1 cellular context compared by ENCODE assay signal in the genomic region with DNA sequence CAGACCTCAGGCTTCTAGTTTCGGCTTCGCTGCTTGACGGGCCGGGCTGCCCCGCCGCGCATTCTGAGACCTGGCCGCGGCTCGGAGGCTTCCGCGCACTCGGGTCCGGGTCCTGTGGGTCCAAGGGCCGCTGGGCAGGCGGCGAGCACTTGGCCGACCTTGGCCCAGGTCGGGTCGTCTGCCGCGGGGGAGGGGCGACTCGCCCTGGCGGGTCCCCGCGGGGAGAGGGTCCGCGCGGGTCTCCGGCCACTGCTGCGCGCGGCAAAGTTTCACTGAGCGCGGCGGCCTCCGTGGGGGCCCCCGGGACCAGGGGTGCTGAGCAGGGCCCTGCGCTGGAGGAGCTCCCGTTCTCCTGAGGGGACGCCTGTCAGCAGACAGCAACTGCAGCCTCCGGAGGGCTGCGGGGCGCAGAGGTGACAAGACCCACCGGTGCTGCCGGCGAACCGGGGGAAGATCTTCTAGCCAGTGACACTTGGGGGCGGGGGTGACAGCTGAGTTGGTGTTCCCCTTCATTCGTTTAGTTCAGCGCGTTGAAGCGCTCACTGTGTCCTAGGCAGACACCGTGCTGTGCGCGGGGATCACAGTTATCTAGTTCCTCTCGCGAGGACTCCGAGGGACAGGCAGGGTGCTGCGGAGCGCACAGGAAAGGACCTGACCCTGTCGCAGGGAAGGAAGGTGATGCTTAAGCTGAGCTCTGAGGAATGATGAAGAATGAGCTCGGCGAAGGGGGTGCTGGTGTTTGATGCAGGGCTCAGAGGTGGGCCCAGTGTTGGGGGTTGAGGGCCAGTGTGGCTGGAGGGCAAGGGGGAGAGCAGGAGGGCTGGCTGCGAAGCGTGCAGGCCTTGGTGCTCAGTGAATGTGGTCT.
TF ChIP-seq lines count a peak whose summit lies in the region.

No MANE protein-coding gene starts in this region.

TF ChIP-seq in GM12878, 131 proteins besides CTCF, POLR2A, EP300 and RAD21 (continued from another document and continues in another):
- TF ChIP-seq, protein P1, sequence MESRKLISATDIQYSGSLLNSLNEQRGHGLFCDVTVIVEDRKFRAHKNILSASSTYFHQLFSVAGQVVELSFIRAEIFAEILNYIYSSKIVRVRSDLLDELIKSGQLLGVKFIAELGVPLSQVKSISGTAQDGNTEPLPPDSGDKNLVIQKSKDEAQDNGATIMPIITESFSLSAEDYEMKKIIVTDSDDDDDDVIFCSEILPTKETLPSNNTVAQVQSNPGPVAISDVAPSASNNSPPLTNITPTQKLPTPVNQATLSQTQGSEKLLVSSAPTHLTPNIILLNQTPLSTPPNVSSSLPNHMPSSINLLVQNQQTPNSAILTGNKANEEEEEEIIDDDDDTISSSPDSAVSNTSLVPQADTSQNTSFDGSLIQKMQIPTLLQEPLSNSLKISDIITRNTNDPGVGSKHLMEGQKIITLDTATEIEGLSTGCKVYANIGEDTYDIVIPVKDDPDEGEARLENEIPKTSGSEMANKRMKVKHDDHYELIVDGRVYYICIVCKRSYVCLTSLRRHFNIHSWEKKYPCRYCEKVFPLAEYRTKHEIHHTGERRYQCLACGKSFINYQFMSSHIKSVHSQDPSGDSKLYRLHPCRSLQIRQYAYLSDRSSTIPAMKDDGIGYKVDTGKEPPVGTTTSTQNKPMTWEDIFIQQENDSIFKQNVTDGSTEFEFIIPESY (IDR thresholded peaks at IDR 0.05): no peak
- TF ChIP-seq HDAC2 (IDR thresholded peaks at IDR 0.05): no peak
- TF ChIP-seq, protein P2, sequence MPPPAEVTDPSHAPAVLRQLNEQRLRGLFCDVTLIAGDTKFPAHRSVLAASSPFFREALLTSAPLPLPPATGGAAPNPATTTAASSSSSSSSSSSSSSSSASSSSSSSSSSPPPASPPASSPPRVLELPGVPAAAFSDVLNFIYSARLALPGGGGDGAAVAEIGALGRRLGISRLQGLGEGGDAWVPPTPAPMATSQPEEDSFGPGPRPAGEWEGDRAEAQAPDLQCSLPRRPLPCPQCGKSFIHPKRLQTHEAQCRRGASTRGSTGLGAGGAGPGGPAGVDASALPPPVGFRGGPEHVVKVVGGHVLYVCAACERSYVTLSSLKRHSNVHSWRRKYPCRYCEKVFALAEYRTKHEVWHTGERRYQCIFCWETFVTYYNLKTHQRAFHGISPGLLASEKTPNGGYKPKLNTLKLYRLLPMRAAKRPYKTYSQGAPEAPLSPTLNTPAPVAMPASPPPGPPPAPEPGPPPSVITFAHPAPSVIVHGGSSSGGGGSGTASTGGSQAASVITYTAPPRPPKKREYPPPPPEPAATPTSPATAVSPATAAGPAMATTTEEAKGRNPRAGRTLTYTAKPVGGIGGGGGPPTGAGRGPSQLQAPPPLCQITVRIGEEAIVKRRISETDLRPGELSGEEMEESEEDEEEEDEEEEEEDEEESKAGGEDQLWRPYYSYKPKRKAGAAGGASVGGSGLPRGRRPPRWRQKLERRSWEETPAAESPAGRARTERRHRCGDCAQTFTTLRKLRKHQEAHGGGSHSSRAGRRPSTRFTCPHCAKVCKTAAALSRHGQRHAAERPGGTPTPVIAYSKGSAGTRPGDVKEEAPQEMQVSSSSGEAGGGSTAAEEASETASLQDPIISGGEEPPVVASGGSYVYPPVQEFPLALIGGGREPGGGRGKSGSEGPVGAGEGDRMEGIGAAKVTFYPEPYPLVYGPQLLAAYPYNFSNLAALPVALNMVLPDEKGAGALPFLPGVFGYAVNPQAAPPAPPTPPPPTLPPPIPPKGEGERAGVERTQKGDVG (CRISPR knock-in tag; IDR thresholded peaks at IDR 0.05): no peak
- TF ChIP-seq, protein P3, sequence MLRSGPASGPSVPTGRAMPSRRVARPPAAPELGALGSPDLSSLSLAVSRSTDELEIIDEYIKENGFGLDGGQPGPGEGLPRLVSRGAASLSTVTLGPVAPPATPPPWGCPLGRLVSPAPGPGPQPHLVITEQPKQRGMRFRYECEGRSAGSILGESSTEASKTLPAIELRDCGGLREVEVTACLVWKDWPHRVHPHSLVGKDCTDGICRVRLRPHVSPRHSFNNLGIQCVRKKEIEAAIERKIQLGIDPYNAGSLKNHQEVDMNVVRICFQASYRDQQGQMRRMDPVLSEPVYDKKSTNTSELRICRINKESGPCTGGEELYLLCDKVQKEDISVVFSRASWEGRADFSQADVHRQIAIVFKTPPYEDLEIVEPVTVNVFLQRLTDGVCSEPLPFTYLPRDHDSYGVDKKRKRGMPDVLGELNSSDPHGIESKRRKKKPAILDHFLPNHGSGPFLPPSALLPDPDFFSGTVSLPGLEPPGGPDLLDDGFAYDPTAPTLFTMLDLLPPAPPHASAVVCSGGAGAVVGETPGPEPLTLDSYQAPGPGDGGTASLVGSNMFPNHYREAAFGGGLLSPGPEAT (IDR thresholded peaks at IDR 0.05; ENCODE audit: low read depth): no peak
- TF ChIP-seq MEF2B (IDR thresholded peaks at IDR 0.05; ENCODE audit: partially characterized antibody, poor library complexity, severe bottlenecking): no peak
- no peak for TF ChIP-seq STAT3 (IDR thresholded peaks at IDR 0.05; ENCODE audit: low read depth, low read length)
- peak; percentile 97 for TF ChIP-seq HDGF (IDR thresholded peaks at IDR 0.05)
- TF ChIP-seq POLR2AphosphoS2 (IDR thresholded peaks at IDR 0.05; ENCODE audit: low read depth, low read length): 0 out of 2 replicates have a peak, but pooled peaks have one; percentile 14
- TF ChIP-seq, protein P4, sequence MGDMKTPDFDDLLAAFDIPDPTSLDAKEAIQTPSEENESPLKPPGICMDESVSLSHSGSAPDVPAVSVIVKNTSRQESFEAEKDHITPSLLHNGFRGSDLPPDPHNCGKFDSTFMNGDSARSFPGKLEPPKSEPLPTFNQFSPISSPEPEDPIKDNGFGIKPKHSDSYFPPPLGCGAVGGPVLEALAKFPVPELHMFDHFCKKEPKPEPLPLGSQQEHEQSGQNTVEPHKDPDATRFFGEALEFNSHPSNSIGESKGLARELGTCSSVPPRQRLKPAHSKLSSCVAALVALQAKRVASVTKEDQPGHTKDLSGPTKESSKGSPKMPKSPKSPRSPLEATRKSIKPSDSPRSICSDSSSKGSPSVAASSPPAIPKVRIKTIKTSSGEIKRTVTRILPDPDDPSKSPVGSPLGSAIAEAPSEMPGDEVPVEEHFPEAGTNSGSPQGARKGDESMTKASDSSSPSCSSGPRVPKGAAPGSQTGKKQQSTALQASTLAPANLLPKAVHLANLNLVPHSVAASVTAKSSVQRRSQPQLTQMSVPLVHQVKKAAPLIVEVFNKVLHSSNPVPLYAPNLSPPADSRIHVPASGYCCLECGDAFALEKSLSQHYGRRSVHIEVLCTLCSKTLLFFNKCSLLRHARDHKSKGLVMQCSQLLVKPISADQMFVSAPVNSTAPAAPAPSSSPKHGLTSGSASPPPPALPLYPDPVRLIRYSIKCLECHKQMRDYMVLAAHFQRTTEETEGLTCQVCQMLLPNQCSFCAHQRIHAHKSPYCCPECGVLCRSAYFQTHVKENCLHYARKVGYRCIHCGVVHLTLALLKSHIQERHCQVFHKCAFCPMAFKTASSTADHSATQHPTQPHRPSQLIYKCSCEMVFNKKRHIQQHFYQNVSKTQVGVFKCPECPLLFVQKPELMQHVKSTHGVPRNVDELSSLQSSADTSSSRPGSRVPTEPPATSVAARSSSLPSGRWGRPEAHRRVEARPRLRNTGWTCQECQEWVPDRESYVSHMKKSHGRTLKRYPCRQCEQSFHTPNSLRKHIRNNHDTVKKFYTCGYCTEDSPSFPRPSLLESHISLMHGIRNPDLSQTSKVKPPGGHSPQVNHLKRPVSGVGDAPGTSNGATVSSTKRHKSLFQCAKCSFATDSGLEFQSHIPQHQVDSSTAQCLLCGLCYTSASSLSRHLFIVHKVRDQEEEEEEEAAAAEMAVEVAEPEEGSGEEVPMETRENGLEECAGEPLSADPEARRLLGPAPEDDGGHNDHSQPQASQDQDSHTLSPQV (IDR thresholded peaks at IDR 0.05): no peak
- TF ChIP-seq PAX5 (IDR thresholded peaks at IDR 0.05; ENCODE audit: borderline replicate concordance, low read depth, low read length): 0 out of 2 replicates have a peak, but pooled peaks have one; percentile 15
- no peak for TF ChIP-seq ZNF274 (IDR thresholded peaks at IDR 0.05; ENCODE audit: insufficient read depth, insufficient read length)
- TF ChIP-seq CREB1 (IDR thresholded peaks at IDR 0.05; ENCODE audit: low read depth): 0 out of 2 replicates have a peak, but pooled peaks have one; percentile 1
- no peak; the same call in 1 of the 2 replicates for TF ChIP-seq BRCA1 (IDR thresholded peaks at IDR 0.05; ENCODE audit: low read depth, low read length)
- peak; percentile 23; the same call in 1 of the 2 replicates for TF ChIP-seq SIN3A (IDR thresholded peaks at IDR 0.05; ENCODE audit: low read depth, low read length)
- TF ChIP-seq NR2C1 (IDR thresholded peaks at IDR 0.05): no peak
- TF ChIP-seq ASH2L (IDR thresholded peaks at IDR 0.05; ENCODE audit: borderline replicate concordance, low read depth): no peak
- TF ChIP-seq FOXK2 (IDR thresholded peaks at IDR 0.05): no peak
- TF ChIP-seq NFXL1 (IDR thresholded peaks at IDR 0.05; ENCODE audit: borderline replicate concordance): no peak
- TF ChIP-seq ZNF622 (IDR thresholded peaks at IDR 0.05): no peak
- TF ChIP-seq KDM1A (IDR thresholded peaks at IDR 0.05; ENCODE audit: borderline replicate concordance): no peak
- no peak for TF ChIP-seq MTA2 (IDR thresholded peaks at IDR 0.05; ENCODE audit: low read depth)
- no peak for TF ChIP-seq FOXM1 (IDR thresholded peaks at IDR 0.05; ENCODE audit: low read depth, low read length)
- TF ChIP-seq NR2C2 (IDR thresholded peaks at IDR 0.05; ENCODE audit: borderline replicate concordance, control insufficient read depth, insufficient read length, low read depth): no peak
- 0 out of 3 replicates have a peak, but pooled peaks have one; percentile 22 for TF ChIP-seq POU2F2 (IDR thresholded peaks at IDR 0.05; ENCODE audit: borderline replicate concordance, low read depth, low read length)
- 0 out of 2 replicates have a peak, but pooled peaks have one; percentile 20 for TF ChIP-seq RUNX3 (IDR thresholded peaks at IDR 0.05; ENCODE audit: low read length)
- no peak for TF ChIP-seq RELA (IDR thresholded peaks at IDR 0.05; ENCODE audit: borderline replicate concordance, partially characterized antibody)
- TF ChIP-seq TARDBP (IDR thresholded peaks at IDR 0.05; ENCODE audit: borderline replicate concordance): no peak
- TF ChIP-seq PML (IDR thresholded peaks at IDR 0.05; ENCODE audit: low read length): no peak
- no peak for TF ChIP-seq SIX5 (IDR thresholded peaks at IDR 0.05; ENCODE audit: low read depth, low read length, severe bottlenecking)
- TF ChIP-seq CBFB (IDR thresholded peaks at IDR 0.05; ENCODE audit: low read depth): peak; percentile 48; the same call in 1 of the 2 replicates
- TF ChIP-seq BMI1 (IDR thresholded peaks at IDR 0.05; ENCODE audit: borderline replicate concordance): no peak
- TF ChIP-seq, protein P5, sequence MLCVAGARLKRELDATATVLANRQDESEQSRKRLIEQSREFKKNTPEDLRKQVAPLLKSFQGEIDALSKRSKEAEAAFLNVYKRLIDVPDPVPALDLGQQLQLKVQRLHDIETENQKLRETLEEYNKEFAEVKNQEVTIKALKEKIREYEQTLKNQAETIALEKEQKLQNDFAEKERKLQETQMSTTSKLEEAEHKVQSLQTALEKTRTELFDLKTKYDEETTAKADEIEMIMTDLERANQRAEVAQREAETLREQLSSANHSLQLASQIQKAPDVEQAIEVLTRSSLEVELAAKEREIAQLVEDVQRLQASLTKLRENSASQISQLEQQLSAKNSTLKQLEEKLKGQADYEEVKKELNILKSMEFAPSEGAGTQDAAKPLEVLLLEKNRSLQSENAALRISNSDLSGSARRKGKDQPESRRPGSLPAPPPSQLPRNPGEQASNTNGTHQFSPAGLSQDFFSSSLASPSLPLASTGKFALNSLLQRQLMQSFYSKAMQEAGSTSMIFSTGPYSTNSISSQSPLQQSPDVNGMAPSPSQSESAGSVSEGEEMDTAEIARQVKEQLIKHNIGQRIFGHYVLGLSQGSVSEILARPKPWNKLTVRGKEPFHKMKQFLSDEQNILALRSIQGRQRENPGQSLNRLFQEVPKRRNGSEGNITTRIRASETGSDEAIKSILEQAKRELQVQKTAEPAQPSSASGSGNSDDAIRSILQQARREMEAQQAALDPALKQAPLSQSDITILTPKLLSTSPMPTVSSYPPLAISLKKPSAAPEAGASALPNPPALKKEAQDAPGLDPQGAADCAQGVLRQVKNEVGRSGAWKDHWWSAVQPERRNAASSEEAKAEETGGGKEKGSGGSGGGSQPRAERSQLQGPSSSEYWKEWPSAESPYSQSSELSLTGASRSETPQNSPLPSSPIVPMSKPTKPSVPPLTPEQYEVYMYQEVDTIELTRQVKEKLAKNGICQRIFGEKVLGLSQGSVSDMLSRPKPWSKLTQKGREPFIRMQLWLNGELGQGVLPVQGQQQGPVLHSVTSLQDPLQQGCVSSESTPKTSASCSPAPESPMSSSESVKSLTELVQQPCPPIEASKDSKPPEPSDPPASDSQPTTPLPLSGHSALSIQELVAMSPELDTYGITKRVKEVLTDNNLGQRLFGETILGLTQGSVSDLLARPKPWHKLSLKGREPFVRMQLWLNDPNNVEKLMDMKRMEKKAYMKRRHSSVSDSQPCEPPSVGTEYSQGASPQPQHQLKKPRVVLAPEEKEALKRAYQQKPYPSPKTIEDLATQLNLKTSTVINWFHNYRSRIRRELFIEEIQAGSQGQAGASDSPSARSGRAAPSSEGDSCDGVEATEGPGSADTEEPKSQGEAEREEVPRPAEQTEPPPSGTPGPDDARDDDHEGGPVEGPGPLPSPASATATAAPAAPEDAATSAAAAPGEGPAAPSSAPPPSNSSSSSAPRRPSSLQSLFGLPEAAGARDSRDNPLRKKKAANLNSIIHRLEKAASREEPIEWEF (IDR thresholded peaks at IDR 0.05; ENCODE audit: insufficient replicate concordance, low read depth, low read length): no peak
- TF ChIP-seq YY1 (IDR thresholded peaks at IDR 0.05; ENCODE audit: low read depth, low read length): no peak
- TF ChIP-seq SREBF2 (IDR thresholded peaks at IDR 0.05; ENCODE audit: low read length): no peak
- no peak for TF ChIP-seq RBBP5 (conservative IDR thresholded peaks at IDR 0.05)
- peak in 1 of 2 experiments; percentile 19; a peak in 1 of 3 replicates for TF ChIP-seq EGR1 (IDR thresholded peaks at IDR 0.05; ENCODE audit: borderline replicate concordance in 1 of 2, low read depth in 2 of 2, low read length in 2 of 2)
- TF ChIP-seq, protein P6, sequence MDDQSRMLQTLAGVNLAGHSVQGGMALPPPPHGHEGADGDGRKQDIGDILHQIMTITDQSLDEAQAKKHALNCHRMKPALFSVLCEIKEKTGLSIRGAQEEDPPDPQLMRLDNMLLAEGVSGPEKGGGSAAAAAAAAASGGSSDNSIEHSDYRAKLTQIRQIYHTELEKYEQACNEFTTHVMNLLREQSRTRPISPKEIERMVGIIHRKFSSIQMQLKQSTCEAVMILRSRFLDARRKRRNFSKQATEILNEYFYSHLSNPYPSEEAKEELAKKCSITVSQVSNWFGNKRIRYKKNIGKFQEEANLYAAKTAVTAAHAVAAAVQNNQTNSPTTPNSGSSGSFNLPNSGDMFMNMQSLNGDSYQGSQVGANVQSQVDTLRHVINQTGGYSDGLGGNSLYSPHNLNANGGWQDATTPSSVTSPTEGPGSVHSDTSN (IDR thresholded peaks at IDR 0.05; ENCODE audit: insufficient replicate concordance, low read depth, low read length): no peak
- TF ChIP-seq ZZZ3 (IDR thresholded peaks at IDR 0.05; ENCODE audit: control insufficient read depth, insufficient read length, low read depth): no peak
- no peak for TF ChIP-seq YBX1 (IDR thresholded peaks at IDR 0.05)
- TF ChIP-seq JUND (IDR thresholded peaks at IDR 0.05; ENCODE audit: low read depth, low read length): no peak
- 0 out of 2 replicates have a peak, but pooled peaks have one; percentile 30 for TF ChIP-seq SMARCA5 (IDR thresholded peaks at IDR 0.05)
- peak; percentile 71; the same call in 1 of the 2 replicates for TF ChIP-seq POLR2AphosphoS5 (IDR thresholded peaks at IDR 0.05; ENCODE audit: low read length)
- TF ChIP-seq MXI1 (IDR thresholded peaks at IDR 0.05; ENCODE audit: low read depth, low read length): peak; percentile 53
